In genomic region chr6:105993769-105994521, GRCh38 we compare ENCODE assay signal across 8 cellular contexts.
A peak's percentile ranks its signal among the peaks of the same experiment; 100 is the strongest.
DNase-seq lines count a peak whose midpoint lies in the region; ATAC-seq and TF ChIP-seq lines count a peak whose summit lies in the region.

No MANE protein-coding gene starts in this region.

- POLR2A ChIA-PET in BJ (lab: Charles Lee): interaction anchor here (0.5 to 1.2 kb wide), 4 partner anchors 96 to 510 kb away, joined by 3 to 4 read pairs (median 4); no protein-coding TSS in a partner anchor

- WGBS in esophagus, 2 donors: 9 to 10% methylated on average over 54 of the region's 54 CpGs

- peak; percentile 60 for ATAC-seq in activated CD8-positive, alpha-beta memory T cell treated with anti-CD3 and anti-CD28 coated beads, Interleukin-2, amount 10 ng/mL, durations not matched to agents 7 days and 5 days
- ATAC-seq in GM21723 (IDR thresholded peaks at IDR 0.05; ENCODE audit: unreplicated experiment): no peak
- no peak for ATAC-seq in GM21717 (IDR thresholded peaks at IDR 0.05; ENCODE audit: unreplicated experiment)

- H3K79me2 ChIP-seq in neural cell (replicated peaks; ENCODE audit: insufficient read depth, low read length): no peaks in the 10 kb centered on the region

- peaks cover 18% of the 10 kb centered on the region for H3K27me3 Mint-ChIP-seq in activated CD8-positive, alpha-beta memory T cell treated with anti-CD3 and anti-CD28 coated beads, Interleukin-2, amount 10 ng/mL, durations not matched to agents 7 days and 5 days

- H3K4me3 Mint-ChIP-seq in activated CD8-positive, alpha-beta memory T cell treated with anti-CD3 and anti-CD28 coated beads, Interleukin-2, amount 10 ng/mL, durations not matched to agents 7 days and 5 days: peak overlapping the region; percentile 83

- no peak for TF ChIP-seq EP300 in neural cell (conservative IDR thresholded peaks at IDR 0.05; ENCODE audit: poor library complexity, severe bottlenecking)

- H4K20me1 ChIP-seq in neural cell (ENCODE audit: insufficient read depth): no peaks in the 10 kb centered on the region

- TF ChIP-seq CTCF in BJ (IDR thresholded peaks at IDR 0.05; ENCODE audit: insufficient read depth, low read depth, low read length) (no peak), neural cell (IDR thresholded peaks at IDR 0.05; ENCODE audit: poor library complexity, severe bottlenecking) (no peak)

- no peak overlapping the region for H3K4me2 ChIP-seq in neural cell (ENCODE audit: low read length)

- no peaks in the 10 kb centered on the region for H3K9me3 Mint-ChIP-seq in activated CD8-positive, alpha-beta memory T cell treated with anti-CD3 and anti-CD28 coated beads, Interleukin-2, amount 10 ng/mL, durations not matched to agents 7 days and 5 days (ENCODE audit: low read depth)

- H2AFZ ChIP-seq in neural cell (ENCODE audit: low read depth, low read length): no peak overlapping the region

- no peaks in the 10 kb centered on the region for H3K9me2 ChIP-seq in neural cell (ENCODE audit: insufficient read depth, low read length)

- H3K36me3 Mint-ChIP-seq in activated CD8-positive, alpha-beta memory T cell treated with anti-CD3 and anti-CD28 coated beads, Interleukin-2, amount 10 ng/mL, durations not matched to agents 7 days and 5 days: peaks cover 6% of the 10 kb centered on the region

- DNase-seq in BJ (ENCODE audit: low read depth) (peak; percentile 12), posterior vena cava (ENCODE audit: low spot score) (no peak)
- peak; percentile 35 for DNase-seq in Jurkat, Clone E6-1 (ENCODE audit: low read depth, low spot score)
- DNase-seq in activated CD8-positive, alpha-beta memory T cell treated with anti-CD3 and anti-CD28 coated beads, Interleukin-2, amount 10 ng/mL, durations not matched to agents 7 days and 5 days: peak; percentile 75

- TF ChIP-seq RAD21 in neural cell (conservative IDR thresholded peaks at IDR 0.05): no peak

- H3K9ac ChIP-seq in neural cell (ENCODE audit: low read length): no peak overlapping the region

- H3K4me3 ChIP-seq in BJ (ENCODE audit: low read depth, low read length) (peak overlapping the region; percentile 65), esophagus (ENCODE audit: low read depth in 1 of 2, low read length in 2 of 2) (peak overlapping the region; percentile 67 to 79), neural cell (ENCODE audit: low read length) (peak overlapping the region; percentile 59)
- peak overlapping the region; percentile 54 for H3K4me3 ChIP-seq in Jurkat, Clone E6-1 (ENCODE audit: low read length)

- H3F3A ChIP-seq in neural cell (ENCODE audit: insufficient read depth, low read length, poor library complexity, severe bottlenecking): no peaks in the 10 kb centered on the region

- H3K36me3 ChIP-seq in BJ (ENCODE audit: control insufficient read depth, insufficient read depth, low read length) (no peaks in the 10 kb centered on the region), esophagus (ENCODE audit: control insufficient read depth in 2 of 2, insufficient read depth in 2 of 2, low read length in 1 of 2) (no peaks in the 10 kb centered on the region), neural cell (ENCODE audit: insufficient read depth, low read length) (no peaks in the 10 kb centered on the region)

- H3K27ac ChIP-seq in esophagus (ENCODE audit: low read depth in 2 of 2, low read length in 1 of 2) (peak overlapping the region; percentile 86 to 88), neural cell (ENCODE audit: low read length) (no peak overlapping the region)

- H3K9me3 ChIP-seq in esophagus (ENCODE audit: control insufficient read depth in 2 of 2, insufficient read depth in 1 of 2, low read depth in 1 of 2, low read length in 1 of 2) (no peaks in the 10 kb centered on the region), neural cell (ENCODE audit: low read length) (no peaks in the 10 kb centered on the region)

- H3K4me1 ChIP-seq in esophagus (ENCODE audit: control insufficient read depth in 2 of 2, insufficient read depth in 2 of 2, low read length in 1 of 2): peaks cover 0 to 4% of the 10 kb centered on the region in 2 donors

- peak overlapping the region; percentile 94 for H3K27ac Mint-ChIP-seq in activated CD8-positive, alpha-beta memory T cell treated with anti-CD3 and anti-CD28 coated beads, Interleukin-2, amount 10 ng/mL, durations not matched to agents 7 days and 5 days

- CTCF ChIA-PET in BJ (lab: Yijun Ruan, JAX): interaction anchor here (0.7 to 4.3 kb wide), 3 partner anchors 91 to 260 kb away, joined by 3 to 26 read pairs (median 6); partner anchors contain the start of gene PRDM1
- CTCF ChIA-PET in activated CD8-positive, alpha-beta memory T cell treated with anti-CD3 and anti-CD28 coated beads, Interleukin-2, amount 10 ng/mL, durations not matched to agents 7 days and 5 days (lab: Charles Lee): interaction anchor here (0.8 to 8.1 kb wide), 18 partner anchors 8 to 562 kb away, joined by 3 to 94 read pairs (median 4); partner anchors contain the start of gene PRDM1

- H3K27me3 ChIP-seq in BJ (ENCODE audit: control insufficient read depth, insufficient read depth, low read length): no peaks in the 10 kb centered on the region
- H3K27me3 ChIP-seq in esophagus (ENCODE audit: control insufficient read depth in 1 of 2, insufficient read depth in 2 of 2, low read length in 2 of 2): peaks cover 0 to 3% of the 10 kb centered on the region in 2 donors
- peaks cover 96% of the 10 kb centered on the region for H3K27me3 ChIP-seq in neural cell (ENCODE audit: insufficient read depth, low read depth, low read length)

- peaks cover 61% of the 10 kb centered on the region for H3K4me1 Mint-ChIP-seq in activated CD8-positive, alpha-beta memory T cell treated with anti-CD3 and anti-CD28 coated beads, Interleukin-2, amount 10 ng/mL, durations not matched to agents 7 days and 5 days

- intact Hi-C loops in posterior vena cava (cut with DNase I): no loop called here

TF ChIP-seq in neural cell, 6 proteins besides CTCF, POLR2A, EP300 and RAD21:
- TF ChIP-seq TAF1 (IDR thresholded peaks at IDR 0.05; ENCODE audit: low read depth) (no peak), EZH2 (IDR thresholded peaks at IDR 0.05; ENCODE audit: borderline replicate concordance, insufficient read depth, low read length, poor library complexity, severe bottlenecking) (no peak), MXI1 (conservative IDR thresholded peaks at IDR 0.05; ENCODE audit: poor library complexity, severe bottlenecking) (no peak), POLR2AphosphoS5 (IDR thresholded peaks at IDR 0.05) (no peak), REST (IDR thresholded peaks at IDR 0.05; ENCODE audit: borderline replicate concordance) (no peak), SMC3 (conservative IDR thresholded peaks at IDR 0.05; ENCODE audit: poor library complexity) (no peak)
